ENCODE assay signal across 28 cellular contexts in the genomic region with DNA sequence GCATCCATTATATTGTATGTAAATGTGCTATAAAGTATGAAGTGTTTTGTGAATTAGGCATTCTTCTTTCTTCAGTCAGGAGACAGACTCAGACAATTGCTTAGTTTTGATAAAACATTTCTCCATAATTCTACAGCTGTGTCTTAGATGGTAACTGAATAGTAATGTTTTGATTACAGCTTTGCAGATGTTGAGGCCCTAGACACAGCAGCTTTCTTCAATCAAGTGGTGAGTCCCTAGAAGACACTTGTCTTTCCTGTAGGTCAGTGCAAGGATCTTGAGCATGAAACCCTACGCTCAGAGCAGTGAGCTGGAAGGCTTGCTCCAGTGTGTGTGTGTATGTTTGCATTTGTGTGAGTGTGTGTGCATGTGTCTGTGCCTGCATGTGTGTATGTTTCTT. TPM values are rescaled to one million over a fixed set of nuclear protein-coding genes. Genes with fewer than 3 reads are reported as not detected.
DNase-seq lines count a peak whose midpoint lies in the region; ATAC-seq, FAIRE-seq and TF ChIP-seq lines count a peak whose summit lies in the region.
"Had no signal": no experiment of that assay in that cellular context is flagged by ENCODE, and none has a peak within 500 bp of the region (broad histone marks: within the 10 kb centered on the region; RNA-seq: fewer than 3 reads in every experiment).

No MANE protein-coding gene starts in this region.

- no peaks in the 10 kb centered on the region for H3K23me2 ChIP-seq in H1 (ENCODE audit: low read depth, low read length)

- no peak overlapping the region for H2BK120ac ChIP-seq in H1 (replicated peaks; ENCODE audit: low read depth, low read length)

- no peak overlapping the region for H3K4ac ChIP-seq in H1 (replicated peaks; ENCODE audit: insufficient read length, low read depth, low read length)

- no peak for TF ChIP-seq EP300 in H1 (IDR thresholded peaks at IDR 0.05; ENCODE audit: borderline replicate concordance in 1 of 2, low read depth in 2 of 2, low read length in 2 of 2)

- TF ChIP-seq POLR2A in H1 (IDR thresholded peaks at IDR 0.05; ENCODE audit: control extremely low read depth in 1 of 2, low read depth in 2 of 2, low read length in 2 of 2): no peak

- H3K4me3 ChIP-seq in A673 (ENCODE audit: low read depth, low read length, poor library complexity, severe bottlenecking) (no peak overlapping the region), H1 (ENCODE audit: extremely low read depth in 1 of 4, insufficient read depth in 2 of 4, low read depth in 3 of 4, low read length in 4 of 4) (no peak overlapping the region), heart right ventricle (no peak overlapping the region), parathyroid adenoma (ENCODE audit: low read depth, low read length) (no peak overlapping the region), brain microvascular endothelial cell (ENCODE audit: low read depth, low read length) (no peak overlapping the region)
- H3K4me3 ChIP-seq: GM12878, SJSA1 had no signal

- POLR2A ChIA-PET in A673 (lab: Charles Lee; ENCODE audit: low non-redundant PET) (interaction anchor here (0.7 kb wide), 1 partner anchor 9 kb away, joined by 3 read pairs; no protein-coding TSS in a partner anchor), H1 (lab: Charles Lee; ENCODE audit: partially characterized antibody) (no interaction called here)
- POLR2A ChIA-PET in activated CD8-positive, alpha-beta T cell treated with anti-CD3 and anti-CD28 coated beads for 36 hours (lab: Charles Lee): no interaction called here

- H3K9ac ChIP-seq in H1 (replicated peaks in 1 of 4; ENCODE audit: extremely low read depth in 1 of 4, low read depth in 3 of 4, low read length in 3 of 4): no peak overlapping the region
- H3K9ac ChIP-seq in parathyroid adenoma: no peak overlapping the region

- in situ Hi-C loops in brain microvascular endothelial cell (cut with HindIII; ENCODE audit: low pct_ligation_motif_present, low sequenced_read_pairs): no loop called here

- H3K79me1 ChIP-seq in H1 (ENCODE audit: low read depth, low read length): no peaks in the 10 kb centered on the region

- no peaks in the 10 kb centered on the region for H3K79me2 ChIP-seq in H1 (ENCODE audit: control insufficient read depth in 1 of 2, insufficient read depth in 2 of 2, low read length in 2 of 2)
- H3K79me2 ChIP-seq in parathyroid adenoma: peaks cover 3% of the 10 kb centered on the region

- peaks cover 5% of the 10 kb centered on the region for H3K4me1 Mint-ChIP-seq in activated CD8-positive, alpha-beta T cell treated with anti-CD3 and anti-CD28 coated beads for 36 hours (ENCODE audit: low read depth)

- H3K27ac ChIP-seq in A673 (ENCODE audit: low read depth, low read length, poor library complexity, severe bottlenecking) (peak overlapping the region; percentile 98), H1 (ENCODE audit: low read depth, low read length) (no peak overlapping the region), heart right ventricle (no peak overlapping the region), parathyroid adenoma (peak overlapping the region; percentile 24), brain microvascular endothelial cell (no peak overlapping the region)
- H3K27ac ChIP-seq: SJSA1 had no signal

- CTCF ChIA-PET in A673 (lab: Charles Lee): interaction anchor here (0.6 kb wide), 1 partner anchor 89 kb away, joined by 4 read pairs; no protein-coding TSS in a partner anchor
- CTCF ChIA-PET in H1 (lab: Charles Lee; ENCODE audit: partially characterized antibody): interaction anchor here (0.5 to 0.9 kb wide), 2 partner anchors 1010 to 1018 kb away, joined by 3 read pairs; no protein-coding TSS in a partner anchor
- CTCF ChIA-PET in activated CD8-positive, alpha-beta T cell treated with anti-CD3 and anti-CD28 coated beads for 36 hours (lab: Charles Lee): no interaction called here

- no peak overlapping the region for H2BK5ac ChIP-seq in H1 (ENCODE audit: low read depth, low read length)

- FAIRE-seq in H1 (lab: Jason Lieb, UNC): no peak
- FAIRE-seq: A204.1, GM12878 had no signal

- H2BK12ac ChIP-seq in H1 (ENCODE audit: low read depth, low read length): no peak overlapping the region

- no peaks in the 10 kb centered on the region for H3K27me3 ChIP-seq in A673 (replicated peaks; ENCODE audit: insufficient read depth, low read depth, low read length, poor library complexity)
- H3K27me3 ChIP-seq in H1 (replicated peaks in 1 of 4; ENCODE audit: control insufficient read depth in 3 of 4, extremely low read depth in 1 of 4, insufficient read depth in 3 of 4, low read length in 3 of 4): no peaks in the 10 kb centered on the region
- H3K27me3 ChIP-seq in heart right ventricle: no peaks in the 10 kb centered on the region
- H3K27me3 ChIP-seq in parathyroid adenoma (ENCODE audit: control insufficient read depth, insufficient read depth, low read length): no peaks in the 10 kb centered on the region
- no peaks in the 10 kb centered on the region for H3K27me3 ChIP-seq in brain microvascular endothelial cell (replicated peaks)
- H3K27me3 ChIP-seq: SJSA1 had no signal

- peaks cover 72% of the 10 kb centered on the region for H3K4me1 ChIP-seq in A673 (ENCODE audit: insufficient read depth, low read length, poor library complexity, severe bottlenecking)
- H3K4me1 ChIP-seq in H1 (replicated peaks in 1 of 4; ENCODE audit: control insufficient read depth in 3 of 4, insufficient read depth in 4 of 4, low read length in 3 of 4): peaks cover 0 to 4% (median 1%) of the 10 kb centered on the region in 4 experiments; a peak in 2 of 7 replicates
- H3K4me1 ChIP-seq in heart right ventricle: peaks cover 0 to 30% (median 13%) of the 10 kb centered on the region in 9 donors
- H3K4me1 ChIP-seq in parathyroid adenoma: peaks cover 41% of the 10 kb centered on the region
- H3K4me1 ChIP-seq: Caco-2 had no signal

- H4K8ac ChIP-seq in H1 (ENCODE audit: extremely low read depth, insufficient read depth, low read length): no peak overlapping the region

- no peak for TF ChIP-seq RAD21 in H1 (IDR thresholded peaks at IDR 0.05 in 1 of 2, conservative IDR thresholded peaks at IDR 0.05 in 1 of 2; ENCODE audit: low read depth in 2 of 2, low read length in 2 of 2)

- no peak overlapping the region for H3K27ac Mint-ChIP-seq in activated CD8-positive, alpha-beta T cell treated with anti-CD3 and anti-CD28 coated beads for 36 hours
- H3K27ac Mint-ChIP-seq: CD8-positive, alpha-beta T cell had no signal

- WGBS in H1 (ENCODE audit: extremely low coverage in 1 of 2, insufficient coverage in 1 of 2, insufficient read length in 1 of 2, insufficient replicate concordance in 2 of 2, low coverage in 1 of 2, low lambda C conversion rate in 2 of 2, missing lambda C conversion rate in 1 of 2), 2 experiments: 100% methylated on average over 1 of the region's 1 CpG; no CpG with 5 or more reads in 1 of the 2 experiments
- WGBS in heart right ventricle, 2 donors: 80 to 84% methylated on average over 1 of the region's 1 CpG

- intact Hi-C loops in A673 (cut with micrococcal nuclease; ENCODE audit: unreplicated experiment) (no loop called here), heart right ventricle (cut with DNase I) (loop anchor here in 8 of 10 donors (5.0 to 10.0 kb wide), 6 partner anchors 151 to 1221 kb away; no protein-coding TSS in a partner anchor)
- intact Hi-C loops in activated CD8-positive, alpha-beta T cell treated with anti-CD3 and anti-CD28 coated beads for 36 hours (cut with micrococcal nuclease): loop anchor here (10.0 kb wide), 1 partner anchor 1011 kb away; no protein-coding TSS in a partner anchor

- no peaks in the 10 kb centered on the region for H3K36me3 Mint-ChIP-seq in activated CD8-positive, alpha-beta T cell treated with anti-CD3 and anti-CD28 coated beads for 36 hours (ENCODE audit: low read depth)
- H3K36me3 Mint-ChIP-seq: CD8-positive, alpha-beta T cell had no signal

- no peak overlapping the region for H3K18ac ChIP-seq in H1 (ENCODE audit: extremely low read depth, low read length)

- H3K4me2 ChIP-seq in H1 (ENCODE audit: insufficient read depth in 1 of 2, low read depth in 2 of 2, low read length in 2 of 2) (no peak overlapping the region), parathyroid adenoma (ENCODE audit: low read length) (no peak overlapping the region)

- ATAC-seq in heart right ventricle (peak in 5 of 8 donors; percentile 28 to 67 (median 45)), HG03520 (IDR thresholded peaks at IDR 0.05; ENCODE audit: unreplicated experiment) (no peak)
- ATAC-seq in activated CD8-positive, alpha-beta T cell treated with anti-CD3 and anti-CD28 coated beads for 36 hours: no peak
- ATAC-seq: CD8-positive, alpha-beta T cell; GM12878; PC-3 had no signal

- H4K5ac ChIP-seq in H1 (ENCODE audit: insufficient read length, low read depth, low read length): no peak overlapping the region

- H2BK15ac ChIP-seq in H1 (ENCODE audit: low read length): peak overlapping the region; percentile 76; the same call in 1 of the 2 replicates

- H4K91ac ChIP-seq in H1 (replicated peaks; ENCODE audit: insufficient read length, low read length): no peak overlapping the region

- no peak overlapping the region for H3K23ac ChIP-seq in H1 (ENCODE audit: insufficient read length)

- no peak for TF ChIP-seq CTCF in A673 (conservative IDR thresholded peaks at IDR 0.05; ENCODE audit: low read depth, low read length)
- TF ChIP-seq CTCF in H1 (IDR thresholded peaks at IDR 0.05; ENCODE audit: control extremely low read depth in 1 of 3, insufficient read depth in 1 of 3, low read depth in 1 of 3, low read length in 3 of 3): no peak
- TF ChIP-seq CTCF in heart right ventricle (IDR thresholded peaks at IDR 0.05): no peak
- TF ChIP-seq CTCF in parathyroid adenoma (IDR thresholded peaks at IDR 0.05): no peak
- TF ChIP-seq CTCF in brain microvascular endothelial cell (IDR thresholded peaks at IDR 0.05; ENCODE audit: low read depth, low read length, missing control alignments): no peak
- TF ChIP-seq CTCF in activated CD8-positive, alpha-beta T cell treated with anti-CD3 and anti-CD28 coated beads for 36 hours (IDR thresholded peaks at IDR 0.05): no peak

- H2AK5ac ChIP-seq in H1 (ENCODE audit: low read depth, low read length): no peak overlapping the region

- no peaks in the 10 kb centered on the region for H3K36me3 ChIP-seq in A673 (ENCODE audit: insufficient read depth, low read length, poor library complexity, severe bottlenecking)
- no peaks in the 10 kb centered on the region for H3K36me3 ChIP-seq in H1 (ENCODE audit: control insufficient read depth in 2 of 4, insufficient read depth in 4 of 4, low read length in 3 of 4)
- no peaks in the 10 kb centered on the region for H3K36me3 ChIP-seq in heart right ventricle
- H3K36me3 ChIP-seq in parathyroid adenoma (ENCODE audit: control insufficient read depth, insufficient read depth, low read length): no peaks in the 10 kb centered on the region
- H3K36me3 ChIP-seq in brain microvascular endothelial cell (replicated peaks): no peaks in the 10 kb centered on the region
- H3K36me3 ChIP-seq: SJSA1 had no signal

- H2BK20ac ChIP-seq in H1 (ENCODE audit: low read length): no peak overlapping the region

- H3K56ac ChIP-seq in H1 (replicated peaks; ENCODE audit: insufficient read length, low read depth, low read length): no peak overlapping the region

- H3K27me3 Mint-ChIP-seq in activated CD8-positive, alpha-beta T cell treated with anti-CD3 and anti-CD28 coated beads for 36 hours: no peaks in the 10 kb centered on the region

- no peaks in the 10 kb centered on the region for H4K20me1 ChIP-seq in H1 (replicated peaks in 1 of 2; ENCODE audit: control insufficient read depth in 1 of 2, insufficient read depth in 2 of 2, low read length in 2 of 2)

- H3K9me3 ChIP-seq in A673 (ENCODE audit: low read depth, low read length, poor library complexity, severe bottlenecking) (no peaks in the 10 kb centered on the region), H1 (ENCODE audit: insufficient read depth in 2 of 2, low read depth in 1 of 2, low read length in 1 of 2) (no peaks in the 10 kb centered on the region), heart right ventricle (no peaks in the 10 kb centered on the region), parathyroid adenoma (ENCODE audit: control insufficient read depth, low read length) (no peaks in the 10 kb centered on the region)
- H3K9me3 ChIP-seq: Caco-2, SJSA1 had no signal

- H2AFZ ChIP-seq in H1 (ENCODE audit: low read length) (no peak overlapping the region), parathyroid adenoma (peak overlapping the region; percentile 9)

- H3K14ac ChIP-seq in H1 (ENCODE audit: insufficient read length): no peak overlapping the region

- no peak overlapping the region for H3K4me3 Mint-ChIP-seq in activated CD8-positive, alpha-beta T cell treated with anti-CD3 and anti-CD28 coated beads for 36 hours
- H3K4me3 Mint-ChIP-seq: CD8-positive, alpha-beta T cell had no signal

- BruUV-seq in A673 (replicated peaks; lab: Mats Ljungman, UMichigan): no TSS peak

- no peak for DNase-seq in A673 (ENCODE audit: low spot score)
- DNase-seq in H1 (ENCODE audit: low read depth in 1 of 2, low spot score in 2 of 2): no peak
- DNase-seq in heart right ventricle: no peak
- no peak for DNase-seq in brain microvascular endothelial cell
- DNase-seq in activated CD8-positive, alpha-beta T cell treated with anti-CD3 and anti-CD28 coated beads for 36 hours: no peak
- DNase-seq: C1 segment of cervical spinal cord; Caco-2; CD8-positive, alpha-beta T cell; DMS 273 treated with DMSO at 0.1 percent for 48 hours; DMS79; EL; GDM1; GOT3; HCEC 1CT; NCI-H1048; NCI-H1417; NCI-H1694; NCI-H2029 treated with DMSO at 0.1 percent for 48 hours; NCI-H446 treated with DMSO at 0.1 percent for 48 hours; NCI-H526; NCI-H82; NK-92 treated with Interleukin-12 subunit alpha and Interleukin-12 subunit beta, amount 100 ng/mL, for 24 hours; PC-3 had no signal

- H3K9me3 Mint-ChIP-seq in activated CD8-positive, alpha-beta T cell treated with anti-CD3 and anti-CD28 coated beads for 36 hours: no peaks in the 10 kb centered on the region
- H3K9me3 Mint-ChIP-seq: CD8-positive, alpha-beta T cell had no signal

RNA-seq across cellular contexts. Expression of gene CD180, which starts 46.8 kb away (rescaled TPM):
- total RNA-seq in A673 (2021) (0.24 TPM in 1 of 2 replicates, not detected in the other), heart right ventricle (1 to 10 TPM in 2 of 10 donors, under 1 TPM in 7, not detected in 1; 0.12 to 3.3 (median 0.17) TPM)
- total RNA-seq in H1 (2021; fragmentation: NEBNext Ultra II Directional; extraction: Animal tissue kit (Norgen Biotek cat#: 25700)): not detected in 2 replicates
- polyA plus RNA-seq in H1 (2011; rRNA removed) (not detected in 2 replicates), heart right ventricle (under 1 TPM; 0.14 to 0.15 TPM)
- not detected for polyA plus RNA-seq in H1 (2011; cell fraction: cytosol; rRNA removed)
- not detected for polyA plus RNA-seq in H1 (2011; cell fraction: nucleus; rRNA removed)
- not detected in 4 replicates for polyA plus RNA-seq in H1 (2012, experiment 1 of 2)
- polyA plus RNA-seq in H1 (2012, experiment 2 of 2): not detected
- polyA plus RNA-seq in H1 (2013, experiment 1 of 2): not detected
- not detected for polyA plus RNA-seq in H1 (2013, experiment 2 of 2)
- not detected in 2 replicates for polyA minus RNA-seq in H1 (2011; rRNA and poly(A)+ RNA removed)
- not detected for polyA minus RNA-seq in H1 (2011; cell fraction: cytosol; rRNA and poly(A)+ RNA removed)
- not detected for polyA minus RNA-seq in H1 (2011; cell fraction: nucleus; rRNA and poly(A)+ RNA removed)
- not detected for total RNA-seq in activated CD8-positive, alpha-beta T cell treated with anti-CD3 and anti-CD28 coated beads for 36 hours
- total RNA-seq: Caco-2, PC-3, SJSA1 had no signal

Comparison
In these comparisons a context has a peak if more than half of its experiments do, and no peak if none do; other contexts are left out.
1. H3K27ac ChIP-seq: peak in A673 (single experiment) and parathyroid adenoma (single experiment); none in H1 (single experiment), heart right ventricle (0 of 10) and brain microvascular endothelial cell (single experiment).
2. ATAC-seq: peak in heart right ventricle (5 of 8); none in activated CD8-positive, alpha-beta T cell treated with anti-CD3 and anti-CD28 coated beads for 36 hours (single experiment) and HG03520 (single experiment).